ENCODE assay signal across 9 cellular contexts in the genomic region with DNA sequence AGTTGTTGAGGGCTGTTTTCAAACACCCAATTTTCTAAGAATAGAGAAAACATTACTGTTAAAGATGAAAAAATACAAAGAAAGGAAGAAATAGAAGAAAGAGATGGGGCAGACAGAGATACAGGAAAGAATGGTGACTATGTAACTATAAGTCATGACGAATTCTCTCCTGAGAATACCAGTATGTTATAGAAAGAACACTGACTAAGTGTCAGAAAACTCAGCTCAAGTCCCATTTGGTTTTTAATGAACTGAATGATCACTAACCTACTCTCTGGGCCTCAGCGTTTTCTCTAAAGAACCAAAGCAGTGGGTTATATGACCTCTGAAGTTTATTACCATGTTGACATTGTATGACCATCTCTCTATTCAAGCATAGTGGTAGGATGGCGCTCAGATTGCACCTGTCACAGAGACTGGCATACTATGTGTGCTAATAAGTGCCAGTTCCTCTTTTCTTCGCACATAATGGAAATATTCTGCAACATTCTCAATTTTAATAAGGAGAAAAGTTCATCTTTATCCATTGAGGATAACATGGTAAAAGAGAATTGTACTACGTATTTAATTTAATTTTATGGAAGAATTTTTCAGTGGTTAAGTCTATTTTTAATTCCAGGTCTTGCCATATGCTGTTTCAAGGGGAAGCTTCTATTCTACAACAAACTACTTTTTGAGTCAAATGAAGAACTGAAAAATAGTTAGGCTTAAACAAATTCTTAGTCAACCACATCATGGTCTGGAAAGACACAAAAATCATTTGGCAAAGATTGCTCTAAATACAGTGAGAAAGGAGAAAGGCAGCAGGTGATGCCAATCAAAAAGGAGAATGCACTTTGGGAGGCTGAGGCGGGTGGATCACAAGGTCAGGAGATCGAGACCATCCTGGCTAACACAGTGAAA. TPM values are rescaled to one million over a fixed set of nuclear protein-coding genes. Genes with fewer than 3 reads are reported as not detected.
DNase-seq lines count a peak whose midpoint lies in the region; ATAC-seq and TF ChIP-seq lines count a peak whose summit lies in the region.
"Had no signal": no experiment of that assay in that cellular context is flagged by ENCODE, and none has a peak within 500 bp of the region (broad histone marks: within the 10 kb centered on the region; RNA-seq: fewer than 3 reads in every experiment).

No MANE protein-coding gene starts in this region.

- no peak overlapping the region for H3K9ac ChIP-seq in PC-3 (ENCODE audit: low read length)

- no peak overlapping the region for H3K4me2 ChIP-seq in PC-3 (ENCODE audit: low read length)

- intact Hi-C loops in PC-3 (cut with micrococcal nuclease), result loop anchor here (5.0 kb wide), 1 partner anchor 177 kb away; no protein-coding TSS in a partner anchor

- no peaks in the 10 kb centered on the region for H3K4me1 ChIP-seq in PC-3 (ENCODE audit: insufficient read depth, low read length)

- no peaks in the 10 kb centered on the region for H3K36me3 ChIP-seq in PC-3 (ENCODE audit: low read depth, low read length)

- H4K20me1 ChIP-seq in PC-3 (ENCODE audit: low read length), result no peaks in the 10 kb centered on the region

- CTCF ChIA-PET in PC-3 (lab: Charles Lee), result no interaction called here

- no peaks in the 10 kb centered on the region for H3K9me3 ChIP-seq in PC-3 (ENCODE audit: low read length)

- peak; percentile 70 for DNase-seq in GM12864 (ENCODE audit: low read depth)
- no peak for DNase-seq in PC-3
- DNase-seq in NCI-H510A (lab: John Stamatoyannopoulos, UW), result no peak
- no peak for DNase-seq in hepatic stellate cell (ENCODE audit: low spot score)
- DNase-seq in COLO668 (lab: John Stamatoyannopoulos, UW; ENCODE audit: unreplicated experiment), result no peak
- DNase-seq in stimulated activated CD4-positive, alpha-beta T cell treated with anti-CD3 and anti-CD28 coated beads, Interleukin-4, amount 100 ng/mL, for 1 hour, result no peak
- DNase-seq: immature natural killer cell had no signal

- no peaks in the 10 kb centered on the region for H3K9me2 ChIP-seq in PC-3 (replicated peaks; ENCODE audit: low read length)

- H2AFZ ChIP-seq in PC-3 (ENCODE audit: low read length), result peak overlapping the region; percentile 97; the same call in 1 of the 2 replicates

- TF ChIP-seq CTCF in GM12864 (IDR thresholded peaks at IDR 0.05; ENCODE audit: low read depth, low read length, missing control alignments) (no peak), PC-3 (conservative IDR thresholded peaks at IDR 0.05; ENCODE audit: low read depth, low read length) (no peak)

- H3K27me3 ChIP-seq in PC-3 (ENCODE audit: low read length), result no peaks in the 10 kb centered on the region

- no TSS peak for BruUV-seq in PC-3 (replicated peaks; lab: Mats Ljungman, UMichigan)

- POLR2A ChIA-PET in PC-3 (lab: Charles Lee; ENCODE audit: unreplicated experiment), result no interaction called here

- no peaks in the 10 kb centered on the region for H3F3A ChIP-seq in PC-3 (ENCODE audit: low read length, unreplicated experiment)

- no peak overlapping the region for H3K27ac ChIP-seq in PC-3 (ENCODE audit: low read length)

- no peaks in the 10 kb centered on the region for H3K79me2 ChIP-seq in PC-3 (ENCODE audit: low read length)

- ATAC-seq in GM19328 (IDR thresholded peaks at IDR 0.05; ENCODE audit: unreplicated experiment) (peak; percentile 56), HG02943 (IDR thresholded peaks at IDR 0.05; ENCODE audit: low read depth, unreplicated experiment) (peak; percentile 81), PC-3 (no peak)

- no peak overlapping the region; the same call in 1 of the 2 replicates for H3K4me3 ChIP-seq in GM12864 (ENCODE audit: low read depth, low read length)
- no peak overlapping the region for H3K4me3 ChIP-seq in PC-3 (ENCODE audit: low read length)

RNA-seq across cellular contexts. Expression of gene EED, which starts 25.0 kb away (rescaled TPM):
- total RNA-seq in PC-3 (2014; rRNA removed), result 17.6 and 19.4 TPM in 2 replicates
